ENCODE assay signal across 8 cellular contexts in the genomic region with DNA sequence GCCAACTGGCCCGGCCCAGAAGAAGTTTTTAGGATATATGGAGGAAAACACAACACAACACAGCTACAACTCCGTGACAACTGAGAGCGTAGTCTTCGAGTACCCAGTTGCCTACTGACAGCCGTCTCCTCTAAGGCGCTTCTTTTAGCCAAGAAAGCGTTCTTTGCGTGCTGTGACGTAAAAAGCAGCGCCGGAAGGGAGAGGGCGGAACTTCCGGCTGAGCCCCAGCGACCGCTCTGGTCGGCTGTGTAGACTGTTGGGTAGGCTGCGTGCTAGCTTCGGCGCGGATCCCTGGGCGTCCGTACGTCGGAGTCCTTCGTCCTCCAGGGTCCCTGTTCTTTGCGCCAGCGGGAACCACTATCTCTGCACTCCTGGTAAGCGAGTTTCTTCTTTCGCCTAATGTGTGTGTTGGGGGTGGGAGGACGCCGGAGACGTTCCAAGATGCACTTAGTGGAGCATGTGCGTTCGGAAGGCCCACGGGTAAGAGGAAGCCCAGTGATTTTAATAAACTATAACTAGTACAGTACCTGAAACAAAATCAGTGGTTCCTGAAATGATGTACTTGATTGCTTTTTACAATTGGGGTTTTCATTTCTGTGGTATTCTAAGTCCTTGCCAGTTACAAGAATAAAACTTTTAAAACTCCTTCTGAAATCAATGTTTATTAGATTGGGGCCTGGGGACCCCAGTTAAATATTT. TPM values are rescaled to one million over a fixed set of nuclear protein-coding genes. Genes with fewer than 3 reads are reported as not detected.
DNase-seq lines count a peak whose midpoint lies in the region; ATAC-seq and TF ChIP-seq lines count a peak whose summit lies in the region.

A gene (plus strand): TSS at position 239 of the 699 bp plus-strand sequence. CDS start 2,914 bp downstream, outside the sequence.

- peak; percentile 95 for ATAC-seq in CD8-positive, alpha-beta T cell
- ATAC-seq in GM19463 (IDR thresholded peaks at IDR 0.05; ENCODE audit: unreplicated experiment), result peak; percentile 99

- peak within 1 kb of the TSS; percentile 96 for H3K4me3 ChIP-seq in CD8-positive, alpha-beta T cell (ENCODE audit: low read depth, low read length)

- peaks cover 27% of the 10 kb centered on the region for H3K4me1 Mint-ChIP-seq in CD8-positive, alpha-beta T cell (ENCODE audit: low read depth)

- peaks cover 8% of the 10 kb centered on the region for H3K36me3 ChIP-seq in CD8-positive, alpha-beta T cell (ENCODE audit: insufficient read depth, low read length)

- peak within 1 kb of the TSS; percentile 93 for H3K27ac ChIP-seq in CD8-positive, alpha-beta T cell (ENCODE audit: low read depth, low read length)

- intact Hi-C loops in CD8-positive, alpha-beta T cell (cut with DNase I, micrococcal nuclease), result loop anchor here (1.0 to 5.0 kb wide), 9 partner anchors 12 to 854 kb away; a partner anchor contains a TSS

- H3K36me3 Mint-ChIP-seq in CD8-positive, alpha-beta T cell, result peaks cover 39% of the 10 kb centered on the region

- no peak for TF ChIP-seq CTCF in CD8-positive, alpha-beta T cell (IDR thresholded peaks at IDR 0.05)

- peaks cover 12% of the 10 kb centered on the region for H3K4me1 ChIP-seq in CD8-positive, alpha-beta T cell (ENCODE audit: insufficient read depth, low read length)

- H3K4me3 Mint-ChIP-seq in CD8-positive, alpha-beta T cell, result peak within 1 kb of the TSS; percentile 99

- DNase-seq in CD8-positive, alpha-beta T cell, result peak; percentile 86 to 94 (median 92)
- DNase-seq in HPDE6-E6E7 (ENCODE audit: extremely low spot score) (peak; percentile 89), lung microvascular endothelial cell (ENCODE audit: low read depth in 2 of 2) (peak; percentile 93 to 95)
- peak; percentile 79 for DNase-seq in NK-92 treated with Interleukin-12 subunit alpha and Interleukin-12 subunit beta, amount 100 ng/mL, for 24 hours (lab: John Stamatoyannopoulos, UW)
- DNase-seq in activated CD8-positive, alpha-beta memory T cell treated with anti-CD3 and anti-CD28 coated beads for 24 hours, result peak; percentile 95
- DNase-seq in effector CD8-positive, alpha-beta T cell (lab: John Stamatoyannopoulos, UW), result peak; percentile 82
- DNase-seq in stimulated activated CD4-positive, alpha-beta T cell treated with anti-CD3 and anti-CD28 coated beads, TNF-alpha, amount 100 ng/mL, for 48 hours (ENCODE audit: low read depth in 3 of 3), result peak; percentile 82 to 91 (median 84)

- POLR2A ChIA-PET in CD8-positive, alpha-beta T cell (lab: Charles Lee), result interaction anchor here (0.9 to 3.2 kb wide), 10 partner anchors 10 to 115 kb away, joined by 3 to 21 read pairs (median 4); a partner anchor contains a TSS

- no peaks in the 10 kb centered on the region for H3K27me3 ChIP-seq in CD8-positive, alpha-beta T cell (ENCODE audit: insufficient read depth, low read length)

- H3K27me3 Mint-ChIP-seq in CD8-positive, alpha-beta T cell (ENCODE audit: low read depth), result peaks cover 1% of the 10 kb centered on the region

- H3K27ac Mint-ChIP-seq in CD8-positive, alpha-beta T cell, result peak within 1 kb of the TSS; percentile 99

- H3K9me3 Mint-ChIP-seq in CD8-positive, alpha-beta T cell, result no peaks in the 10 kb centered on the region

- CTCF ChIA-PET in CD8-positive, alpha-beta T cell (lab: Charles Lee), result interaction anchor here (1.2 to 3.5 kb wide), 3 partner anchors 12 to 48 kb away, joined by 3 to 10 read pairs (median 5); a partner anchor contains a TSS

- no peaks in the 10 kb centered on the region for H3K9me3 ChIP-seq in CD8-positive, alpha-beta T cell (ENCODE audit: low read length)

RNA-seq across cellular contexts. Expression of the gene that starts here (rescaled TPM):
- total RNA-seq in CD8-positive, alpha-beta T cell, result 10 to 100 TPM; 41.5 to 44.0 TPM
- total RNA-seq in lung microvascular endothelial cell, result 22.9 and 25.2 TPM in 2 replicates

Comparison
In these comparisons a context has a peak if more than half of its experiments do, and no peak if none do; other contexts are left out.
1. Peak in every context shown above with its lines: DNase-seq, ATAC-seq, H3K4me3 ChIP-seq and H3K27ac ChIP-seq.